In the genomic region with DNA sequence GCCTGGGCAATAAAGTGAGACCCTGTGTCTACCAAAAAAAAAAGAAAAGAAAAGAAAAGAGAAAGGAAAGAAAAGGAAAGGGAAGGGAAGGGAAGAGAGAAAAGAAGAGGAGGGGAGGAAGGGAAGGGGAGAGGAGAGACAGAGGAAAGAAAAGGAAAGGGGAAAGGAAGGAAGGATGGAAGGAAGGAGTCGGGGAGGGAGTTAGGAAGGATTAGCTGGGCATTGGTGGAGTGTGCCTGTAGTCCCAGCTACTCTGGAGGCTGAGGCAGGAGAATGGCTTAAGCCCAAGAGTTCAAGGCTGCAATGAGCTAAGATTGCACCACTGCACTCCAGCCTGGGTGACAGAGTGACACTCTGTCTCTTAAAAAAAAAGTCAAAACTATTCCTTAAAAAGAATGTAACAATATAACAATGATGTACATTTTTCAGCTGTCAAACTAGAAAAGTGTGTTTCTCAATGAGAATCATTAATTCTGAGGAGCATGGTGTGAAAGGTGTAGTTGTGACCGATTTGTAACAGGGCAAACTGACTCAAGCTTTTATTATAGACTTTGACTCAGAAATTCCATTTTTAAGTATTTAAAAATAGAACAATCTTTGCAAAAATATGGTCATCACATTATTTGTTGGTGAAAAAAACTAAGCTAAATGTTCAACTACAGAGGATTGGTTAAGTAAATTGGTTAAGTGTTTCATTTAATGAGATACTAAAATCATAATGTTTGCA, we compare ENCODE assay signal across 12 cellular contexts.
"Had no signal": no experiment of that assay in that cellular context is flagged by ENCODE, and none has a peak within 500 bp of the region (broad histone marks: within the 10 kb centered on the region; RNA-seq: fewer than 3 reads in every experiment).

No MANE protein-coding gene starts in this region.

- H3K27me3 ChIP-seq: breast epithelium, dorsolateral prefrontal cortex had no signal

- H3K36me3 ChIP-seq: breast epithelium had no signal

- H3K27ac ChIP-seq: breast epithelium, dorsolateral prefrontal cortex, neutrophil had no signal

- ATAC-seq: naive thymus-derived CD4-positive, alpha-beta T cell had no signal

- H3K27me3 Mint-ChIP-seq: activated B cell treated with CpG ODN at 0.5 μM for 24 hours, type B pancreatic cell had no signal

- H3K4me1 ChIP-seq: breast epithelium had no signal

- DNase-seq: activated B cell treated with CpG ODN at 0.5 μM for 24 hours; activated CD4-positive, alpha-beta T cell treated with anti-CD3 and anti-CD28 coated beads, Interleukin-2, amount 50 U/mL, for 4 hours; activated naive CD4-positive, alpha-beta T cell treated with anti-CD3 and anti-CD28 coated beads for 36 hours; anterior cingulate cortex; dorsolateral prefrontal cortex; naive thymus-derived CD4-positive, alpha-beta T cell; retina; substantia nigra had no signal

- H3K9me3 ChIP-seq: breast epithelium, neutrophil had no signal

- H3K4me3 Mint-ChIP-seq: activated B cell treated with CpG ODN at 0.5 μM for 24 hours; activated naive CD4-positive, alpha-beta T cell treated with anti-CD3 and anti-CD28 coated beads for 36 hours; naive thymus-derived CD4-positive, alpha-beta T cell; type B pancreatic cell had no signal

- H3K4me3 ChIP-seq: breast epithelium, lung had no signal

- H3K27ac Mint-ChIP-seq: activated B cell treated with CpG ODN at 0.5 μM for 24 hours; activated naive CD4-positive, alpha-beta T cell treated with anti-CD3 and anti-CD28 coated beads for 36 hours; naive thymus-derived CD4-positive, alpha-beta T cell; type B pancreatic cell had no signal

- H3K4me1 Mint-ChIP-seq: activated B cell treated with CpG ODN at 0.5 μM for 24 hours had no signal

- H3K9me3 Mint-ChIP-seq: activated B cell treated with CpG ODN at 0.5 μM for 24 hours; activated naive CD4-positive, alpha-beta T cell treated with anti-CD3 and anti-CD28 coated beads for 36 hours; naive thymus-derived CD4-positive, alpha-beta T cell; type B pancreatic cell had no signal
